ENCODE assay signal across 1 cellular context in the genomic region with DNA sequence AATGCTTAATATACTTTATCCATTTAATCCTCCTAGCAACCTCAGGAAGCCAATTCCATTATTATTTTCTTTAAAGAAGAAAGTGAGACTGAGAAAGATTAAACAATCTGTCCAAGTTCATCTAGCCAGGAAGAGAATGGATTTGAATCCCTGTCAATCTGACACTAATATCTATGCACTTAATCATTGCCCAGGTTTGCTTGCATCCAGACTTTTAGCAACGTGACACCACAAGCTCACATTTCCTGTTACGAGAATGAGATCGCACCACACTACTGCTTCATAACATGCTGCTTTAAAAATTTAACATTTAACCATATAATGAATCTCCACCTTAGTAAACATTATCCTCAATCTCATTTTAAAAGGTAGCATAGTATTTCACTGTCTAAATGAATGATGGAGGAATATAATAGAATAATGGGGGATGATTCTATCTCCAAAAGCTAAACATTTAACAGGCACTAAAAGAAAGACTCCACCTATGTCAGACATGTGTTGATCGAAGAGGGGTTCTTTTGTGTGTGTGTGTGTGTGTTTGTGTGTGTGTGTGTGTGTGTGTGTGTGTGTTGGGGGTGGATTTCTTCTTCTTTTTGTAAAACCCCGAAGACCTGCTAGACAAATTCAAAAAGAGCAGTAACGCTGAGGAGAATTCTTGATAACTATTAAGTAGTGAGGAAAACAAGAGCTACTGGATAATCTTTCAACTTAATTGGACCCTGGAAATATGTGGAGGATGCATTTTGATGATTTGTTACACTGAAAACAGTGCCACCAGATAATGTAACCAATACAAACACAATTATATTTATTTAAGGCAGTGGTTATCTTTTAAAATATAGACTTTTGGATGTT.
TF ChIP-seq lines count a peak whose summit lies in the region.

No MANE protein-coding gene starts in this region.

TF ChIP-seq in IMR-90, 13 proteins besides CTCF, POLR2A, EP300 and RAD21:
- TF ChIP-seq CHD1 (IDR thresholded peaks at IDR 0.05; ENCODE audit: low read depth, low read length) (no peak), MXI1 (IDR thresholded peaks at IDR 0.05; ENCODE audit: borderline replicate concordance, low read depth, low read length) (no peak), MAZ (IDR thresholded peaks at IDR 0.05; ENCODE audit: borderline replicate concordance, low read depth, low read length) (no peak), RCOR1 (IDR thresholded peaks at IDR 0.05; ENCODE audit: insufficient replicate concordance, low read length) (no peak), BHLHE40 (IDR thresholded peaks at IDR 0.05; ENCODE audit: low read depth, low read length) (no peak)
- TF ChIP-seq, protein P1, sequence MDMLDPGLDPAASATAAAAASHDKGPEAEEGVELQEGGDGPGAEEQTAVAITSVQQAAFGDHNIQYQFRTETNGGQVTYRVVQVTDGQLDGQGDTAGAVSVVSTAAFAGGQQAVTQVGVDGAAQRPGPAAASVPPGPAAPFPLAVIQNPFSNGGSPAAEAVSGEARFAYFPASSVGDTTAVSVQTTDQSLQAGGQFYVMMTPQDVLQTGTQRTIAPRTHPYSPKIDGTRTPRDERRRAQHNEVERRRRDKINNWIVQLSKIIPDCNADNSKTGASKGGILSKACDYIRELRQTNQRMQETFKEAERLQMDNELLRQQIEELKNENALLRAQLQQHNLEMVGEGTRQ (IDR thresholded peaks at IDR 0.05; ENCODE audit: low read depth, low read length), result no peak
